In genomic region chr3:194070220-194070633, GRCh38 we compare ENCODE assay signal across 8 cellular contexts.
DNase-seq lines count a peak whose midpoint lies in the region; ATAC-seq, FAIRE-seq and TF ChIP-seq lines count a peak whose summit lies in the region.

No MANE protein-coding gene starts in this region.

- peak overlapping the region; percentile 72 for H3K4me3 Mint-ChIP-seq in Calu3 (ENCODE audit: low read depth, unreplicated experiment)

- H3K27ac Mint-ChIP-seq in Calu3 (ENCODE audit: unreplicated experiment): peak overlapping the region; percentile 65

- H3K27me3 ChIP-seq in endothelial cell of umbilical vein (ENCODE audit: control insufficient read depth in 2 of 2, insufficient read depth in 2 of 2, low read length in 2 of 2) (no peaks in the 10 kb centered on the region), trophoblast cell (ENCODE audit: insufficient read depth, low read length) (no peaks in the 10 kb centered on the region)

- no peak for TF ChIP-seq POLR2A in endothelial cell of umbilical vein (IDR thresholded peaks at IDR 0.05; ENCODE audit: low read depth, low read length)

- TSS peak; percentile 55 for BruUV-seq in Calu3 (replicated peaks; lab: Mats Ljungman, UMichigan)
- BruUV-seq in OCI-LY7 (replicated peaks; lab: Mats Ljungman, UMichigan): no TSS peak
- TSS peak; percentile 64 for BruUV-seq in endothelial cell of umbilical vein (replicated peaks; lab: Mats Ljungman, UMichigan)

- intact Hi-C loops in Calu3 (cut with micrococcal nuclease; ENCODE audit: unreplicated experiment): loop anchor here (5.0 kb wide), 1 partner anchor 228 kb away; no protein-coding TSS in a partner anchor
- intact Hi-C loops in OCI-LY7 (cut with micrococcal nuclease; ENCODE audit: unreplicated experiment): loop anchor here (1.0 kb wide), 2 partner anchors 34 to 63 kb away; no protein-coding TSS in a partner anchor
- intact Hi-C loops in endothelial cell of umbilical vein (cut with micrococcal nuclease): loop anchor here (2.0 kb wide), 2 partner anchors 197 to 281 kb away; no protein-coding TSS in a partner anchor

- WGBS in trophoblast cell (ENCODE audit: extremely low coverage, insufficient coverage, insufficient read length): no CpG with 5 or more reads among the region's 15 CpGs

- CTCF ChIA-PET in Calu3 (lab: Charles Lee) (interaction anchor here (0.5 to 1.3 kb wide), 6 partner anchors 11 to 245 kb away, joined by 3 to 5 read pairs (median 4); no protein-coding TSS in a partner anchor), OCI-LY7 (lab: Charles Lee; ENCODE audit: unreplicated experiment) (interaction anchor here (0.9 to 1.1 kb wide), 3 partner anchors 11 to 65 kb away, joined by 3 to 4 read pairs (median 3); no protein-coding TSS in a partner anchor), endothelial cell of umbilical vein (lab: Charles Lee) (interaction anchor here (0.7 to 1.9 kb wide), 8 partner anchors 10 to 284 kb away, joined by 3 to 10 read pairs (median 4); no protein-coding TSS in a partner anchor)

- peak overlapping the region; percentile 69 for H3K18ac ChIP-seq in trophoblast cell (ENCODE audit: low read length)

- peak overlapping the region; percentile 82 for H4K91ac ChIP-seq in trophoblast cell (ENCODE audit: low read depth, low read length)

- H3K4me3 ChIP-seq in OCI-LY7 (ENCODE audit: low read depth, low read length, poor library complexity, severe bottlenecking) (peak overlapping the region; percentile 61), endothelial cell of umbilical vein (replicated peaks in 1 of 3; ENCODE audit: insufficient read depth in 1 of 3, low read depth in 1 of 3, low read length in 3 of 3) (peak overlapping the region in 1 of 3 experiments; percentile 23), trophoblast cell (ENCODE audit: low read depth, low read length) (no peak overlapping the region)

- peaks cover 34% of the 10 kb centered on the region for H3K4me1 Mint-ChIP-seq in Calu3 (ENCODE audit: low read depth, unreplicated experiment)

- H4K20me1 ChIP-seq in OCI-LY7 (ENCODE audit: insufficient read depth, low read length) (no peaks in the 10 kb centered on the region), endothelial cell of umbilical vein (replicated peaks; ENCODE audit: control insufficient read depth, extremely low read depth, insufficient read depth, low read length) (no peaks in the 10 kb centered on the region)

- no peak overlapping the region for H4K12ac ChIP-seq in trophoblast cell (ENCODE audit: low read depth, low read length)

- DNase-seq in Calu3 (no peak), OCI-LY7 (ENCODE audit: low spot score) (no peak), endothelial cell of umbilical vein (ENCODE audit: low read depth, low spot score) (no peak), trophoblast cell (peak in 1 of 2 donors; percentile 86)
- no peak for DNase-seq in stimulated activated CD4-positive, alpha-beta T cell treated with anti-CD3 and anti-CD28 coated beads, Interleukin-4, amount 100 ng/mL, for 4 hours
- DNase-seq in activated CD8-positive, alpha-beta memory T cell treated with anti-CD3 and anti-CD28 coated beads, Interleukin-2, amount 50 U/mL, for 48 hours: no peak

- POLR2A ChIA-PET in OCI-LY7 (lab: Charles Lee): interaction anchor here (0.7 to 4.3 kb wide), 7 partner anchors 11 to 65 kb away, joined by 4 to 45 read pairs (median 13); partner anchors contain the start of gene HES1
- POLR2A ChIA-PET in endothelial cell of umbilical vein (lab: Charles Lee): interaction anchor here (0.6 to 1.4 kb wide), 3 partner anchors 19 to 66 kb away, joined by 3 to 7 read pairs (median 3); partner anchors contain the start of gene HES1

- dilution Hi-C loops in endothelial cell of umbilical vein (cut with MboI; ENCODE audit: extremely low pct_ligation_motif_present, low sequenced_read_pairs): no loop called here

- peak overlapping the region; percentile 61 for H2AK5ac ChIP-seq in trophoblast cell (ENCODE audit: low read length)

- ATAC-seq in GM18870 (IDR thresholded peaks at IDR 0.05; ENCODE audit: unreplicated experiment) (no peak), HG03457 (IDR thresholded peaks at IDR 0.05; ENCODE audit: unreplicated experiment) (no peak)

- H3K23ac ChIP-seq in trophoblast cell (ENCODE audit: low read length): no peak overlapping the region

- H2BK12ac ChIP-seq in trophoblast cell (ENCODE audit: low read length): peak overlapping the region; percentile 91

- peak overlapping the region; percentile 87 for H3K9ac ChIP-seq in endothelial cell of umbilical vein (replicated peaks; ENCODE audit: extremely low read depth, insufficient read depth, low read length)
- H3K9ac ChIP-seq in trophoblast cell (ENCODE audit: low read length): no peak overlapping the region

- peaks cover 52% of the 10 kb centered on the region for H3K4me1 ChIP-seq in OCI-LY7 (ENCODE audit: insufficient read depth, low read length, poor library complexity, severe bottlenecking)
- peaks cover 15% of the 10 kb centered on the region for H3K4me1 ChIP-seq in endothelial cell of umbilical vein (ENCODE audit: control insufficient read depth, extremely low read depth, insufficient read depth, low read length)
- H3K4me1 ChIP-seq in trophoblast cell (ENCODE audit: control insufficient read depth in 1 of 2, insufficient read depth in 2 of 2, low read length in 2 of 2): peaks cover 10 to 13% of the 10 kb centered on the region in 2 experiments

- peaks cover 19% of the 10 kb centered on the region for H3K9me3 Mint-ChIP-seq in Calu3 (ENCODE audit: low read depth, unreplicated experiment)

- no peak overlapping the region for H3K4ac ChIP-seq in trophoblast cell (ENCODE audit: low read depth, low read length)

- peak overlapping the region; percentile 70 for H2BK5ac ChIP-seq in trophoblast cell (ENCODE audit: low read depth, low read length, poor library complexity)

- peaks cover 13% of the 10 kb centered on the region for H3K79me1 ChIP-seq in trophoblast cell (ENCODE audit: low read length)

- peak overlapping the region; percentile 73 for H3K4me2 ChIP-seq in OCI-LY7 (ENCODE audit: low read length)
- no peak overlapping the region for H3K4me2 ChIP-seq in endothelial cell of umbilical vein (ENCODE audit: insufficient read depth, low read length)
- peak overlapping the region; percentile 73 for H3K4me2 ChIP-seq in trophoblast cell (ENCODE audit: low read length)

- no peak overlapping the region for H3K14ac ChIP-seq in trophoblast cell (ENCODE audit: low read length)

- H3K36me3 ChIP-seq in OCI-LY7 (ENCODE audit: insufficient read depth, low read length) (no peaks in the 10 kb centered on the region), endothelial cell of umbilical vein (ENCODE audit: control insufficient read depth in 2 of 2, extremely low read depth in 1 of 2, insufficient read depth in 2 of 2, low read length in 2 of 2) (no peaks in the 10 kb centered on the region), trophoblast cell (ENCODE audit: control insufficient read depth in 1 of 2, insufficient read depth in 2 of 2, low read length in 2 of 2) (no peaks in the 10 kb centered on the region)

- H3K36me3 Mint-ChIP-seq in Calu3 (ENCODE audit: insufficient read depth, unreplicated experiment): peaks cover 17% of the 10 kb centered on the region

- no peak for TF ChIP-seq CTCF in Calu3 (IDR thresholded peaks at IDR 0.05; ENCODE audit: unreplicated experiment)
- no peak for TF ChIP-seq CTCF in OCI-LY7 (conservative IDR thresholded peaks at IDR 0.05; ENCODE audit: low read length)
- TF ChIP-seq CTCF in endothelial cell of umbilical vein (IDR thresholded peaks at IDR 0.05; ENCODE audit: extremely low read depth in 1 of 2, insufficient read depth in 1 of 2, low read depth in 1 of 2, low read length in 2 of 2): no peak

- peak overlapping the region; percentile 45; the same call in 1 of the 2 replicates for H2AFZ ChIP-seq in OCI-LY7 (ENCODE audit: low read length)
- H2AFZ ChIP-seq in endothelial cell of umbilical vein (ENCODE audit: low read depth, low read length): no peak overlapping the region
- H2AFZ ChIP-seq in trophoblast cell (ENCODE audit: insufficient read depth, low read length, poor library complexity): no peak overlapping the region

- H3K27ac ChIP-seq in OCI-LY7 (ENCODE audit: low read depth, low read length, poor library complexity, severe bottlenecking): peak overlapping the region; percentile 54
- H3K27ac ChIP-seq in endothelial cell of umbilical vein (ENCODE audit: insufficient read depth, low read depth, low read length): peak overlapping the region; percentile 87
- peak overlapping the region; percentile 24 for H3K27ac ChIP-seq in trophoblast cell (ENCODE audit: low read depth, low read length)

- H3K9me2 ChIP-seq in OCI-LY7 (ENCODE audit: insufficient read depth, low read length): no peaks in the 10 kb centered on the region

- no peaks in the 10 kb centered on the region for H3K79me2 ChIP-seq in OCI-LY7 (ENCODE audit: insufficient read depth, low read depth, low read length)
- H3K79me2 ChIP-seq in endothelial cell of umbilical vein (ENCODE audit: control insufficient read depth, insufficient read depth, low read length): no peaks in the 10 kb centered on the region
- peaks cover 4% of the 10 kb centered on the region for H3K79me2 ChIP-seq in trophoblast cell (ENCODE audit: control insufficient read depth, insufficient read depth, low read length, poor library complexity)

- no peak for FAIRE-seq in endothelial cell of umbilical vein (lab: Jason Lieb, UNC)

- no peaks in the 10 kb centered on the region for H3K27me3 Mint-ChIP-seq in Calu3 (ENCODE audit: unreplicated experiment)

- peak overlapping the region; percentile 48 for H2BK120ac ChIP-seq in trophoblast cell (ENCODE audit: insufficient read depth, low read length, poor library complexity)

- H3K9me3 ChIP-seq in OCI-LY7 (ENCODE audit: low read length): peaks cover 17% of the 10 kb centered on the region
- H3K9me3 ChIP-seq in endothelial cell of umbilical vein (replicated peaks; ENCODE audit: control insufficient read depth, insufficient read depth, low read length): no peaks in the 10 kb centered on the region
- peaks cover 2% of the 10 kb centered on the region for H3K9me3 ChIP-seq in trophoblast cell (ENCODE audit: insufficient read depth, low read depth, low read length)

- peak overlapping the region; percentile 55 for H4K8ac ChIP-seq in trophoblast cell (ENCODE audit: low read depth, low read length)

- no peaks in the 10 kb centered on the region for H3K9me1 ChIP-seq in endothelial cell of umbilical vein (replicated peaks; ENCODE audit: control insufficient read depth, extremely low read depth, insufficient read depth, low read length)

TF ChIP-seq in endothelial cell of umbilical vein, 7 proteins besides CTCF, POLR2A, EP300 and RAD21 (continues in another document):
- TF ChIP-seq JUN (IDR thresholded peaks at IDR 0.05; ENCODE audit: borderline replicate concordance, insufficient read depth, insufficient read length, low read depth) (no peak), MYC (IDR thresholded peaks at IDR 0.05; ENCODE audit: low read depth, low read length) (no peak), FOS (IDR thresholded peaks at IDR 0.05; ENCODE audit: borderline replicate concordance, insufficient read depth, low read length) (no peak), MAX (IDR thresholded peaks at IDR 0.05; ENCODE audit: insufficient read depth, insufficient read length) (no peak), EZH2 (IDR thresholded peaks at IDR 0.05; ENCODE audit: borderline replicate concordance, low read depth, low read length, severe bottlenecking) (no peak)

Comparison
In these comparisons a context has a peak if more than half of its experiments do, and no peak if none do; other contexts are left out.
1. H3K27ac ChIP-seq: peak in every context shown above with its lines; median percentile 87 in endothelial cell of umbilical vein; 54 in OCI-LY7; 24 in trophoblast cell.